Comparison of ENCODE assay signal across 2 cellular contexts in the genomic region with DNA sequence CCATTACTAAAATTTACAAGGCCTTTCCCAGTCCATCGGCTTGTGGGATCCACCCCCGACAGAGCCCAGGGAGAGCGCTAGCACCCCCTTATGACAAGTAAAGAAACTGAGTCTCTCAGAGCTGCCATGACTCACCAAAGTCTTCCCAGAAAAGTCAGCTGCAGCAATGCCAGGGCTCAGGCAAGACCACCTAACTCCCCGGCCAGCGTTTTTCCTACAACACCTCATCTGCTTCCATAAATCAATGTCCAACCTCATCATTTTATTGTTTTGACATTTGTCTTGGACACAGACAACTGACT.
TF ChIP-seq lines count a peak whose summit lies in the region.

No MANE protein-coding gene starts in this region.

TF ChIP-seq in HepG2, 621 proteins besides CTCF, POLR2A, EP300 and RAD21:
- TF ChIP-seq RBFOX2 (IDR thresholded peaks at IDR 0.05; ENCODE audit: low read depth, low read length), result no peak
- TF ChIP-seq RBM22 (optimal IDR thresholded peaks at IDR 0.05; ENCODE audit: low read length), result peak; percentile 18
- no peak for TF ChIP-seq RNF2 (conservative IDR thresholded peaks at IDR 0.05; ENCODE audit: low read depth)
- 0 out of 2 replicates have a peak, but pooled peaks have one; percentile 8 for TF ChIP-seq STAG1 (CRISPR knock-in tag; IDR thresholded peaks at IDR 0.05)
- peak; percentile 33 for TF ChIP-seq FOSL2 (CRISPR knock-in tag; IDR thresholded peaks at IDR 0.05)
- TF ChIP-seq SMAD3 (CRISPR knock-in tag; IDR thresholded peaks at IDR 0.05), result no peak
- no peak for TF ChIP-seq ZSCAN21 (CRISPR knock-in tag; IDR thresholded peaks at IDR 0.05; ENCODE audit: borderline replicate concordance)
- TF ChIP-seq GATA4 (IDR thresholded peaks at IDR 0.05; ENCODE audit: borderline replicate concordance, low read depth), result no peak
- no peak for TF ChIP-seq PAWR (CRISPR knock-in tag; IDR thresholded peaks at IDR 0.05; ENCODE audit: borderline replicate concordance)
- no peak for TF ChIP-seq KDM5B (CRISPR knock-in tag; IDR thresholded peaks at IDR 0.05; ENCODE audit: borderline replicate concordance)
- TF ChIP-seq ZNF3 (CRISPR knock-in tag; IDR thresholded peaks at IDR 0.05), result no peak

TF ChIP-seq in liver, 16 proteins besides CTCF, POLR2A, EP300 and RAD21:
- peak; percentile 8 for TF ChIP-seq HNF4G (IDR thresholded peaks at IDR 0.05)
- TF ChIP-seq GABPA (IDR thresholded peaks at IDR 0.05 in 1 of 2, conservative IDR thresholded peaks at IDR 0.05 in 1 of 2), result no peak
TF ChIP-seq in liver: peak in this region for 1.
